Comparison of ENCODE assay signal across 31 cellular contexts in genomic region chr5:41670216-41670615, GRCh38.
"Had no signal": no experiment of that assay in that cellular context is flagged by ENCODE, and none has a peak within 500 bp of the region (broad histone marks: within the 10 kb centered on the region; RNA-seq: fewer than 3 reads in every experiment).

No MANE protein-coding gene starts in this region.

- ATAC-seq: activated CD8-positive, alpha-beta T cell treated with anti-CD3 and anti-CD28 coated beads for 36 hours; activated naive CD4-positive, alpha-beta T cell treated with anti-CD3 and anti-CD28 coated beads, Interleukin-2, amount 50 U/mL, for 72 hours; activated T-cell treated with anti-CD3 and anti-CD28 coated beads, Interleukin-2, amount 50 U/mL, for 4 hours; activated T-cell treated with anti-CD3 and anti-CD28 coated beads, Interleukin-2, amount 50 U/mL, for 72 hours; activated T-helper 17 cell treated with anti-CD3 and anti-CD28 coated beads, Interleukin-2, amount 50 U/mL, for 72 hours; body of pancreas had no signal

- H3K27me3 ChIP-seq: adrenal gland, body of pancreas, brain microvascular endothelial cell, breast epithelium had no signal

- H3K9me3 ChIP-seq: adrenal gland, body of pancreas, breast epithelium had no signal

- H3K27ac ChIP-seq: adrenal gland, body of pancreas, brain microvascular endothelial cell, breast epithelium, VCaP had no signal

- DNase-seq: activated B cell treated with CpG ODN at 0.5 μM for 24 hours; activated CD4-positive, alpha-beta memory T cell treated with anti-CD3 and anti-CD28 coated beads for 36 hours; activated CD4-positive, alpha-beta T cell treated with anti-CD3 and anti-CD28 coated beads for 4 hours; activated CD4-positive, alpha-beta T cell treated with anti-CD3 and anti-CD28 coated beads, Interleukin-2, amount 10 ng/mL, durations not matched to agents 24 days and 14 days; activated CD4-positive, alpha-beta T cell treated with anti-CD3 and anti-CD28 coated beads, Interleukin-2, amount 50 U/mL, for 1 hour; activated CD4-positive, alpha-beta T cell treated with anti-CD3 and anti-CD28 coated beads, Interleukin-2, amount 50 U/mL, for 4 hours; activated CD4-positive, CD25-positive, alpha-beta regulatory T cell treated with anti-CD3 and anti-CD28 coated beads, Interleukin-2, amount 50 U/mL, for 72 hours; activated CD8-positive, alpha-beta memory T cell treated with anti-CD3 and anti-CD28 coated beads, Interleukin-2, amount 50 U/mL, for 4 hours; activated CD8-positive, alpha-beta T cell treated with anti-CD3 and anti-CD28 coated beads for 36 hours; activated effector memory CD4-positive, alpha-beta T cell treated with anti-CD3 and anti-CD28 coated beads, Interleukin-2, amount 50 U/mL, for 16 hours; activated gamma-delta T cell treated with Interleukin-2 at 50 U/mL for 16 hours; activated naive CD4-positive, alpha-beta T cell; activated naive CD4-positive, alpha-beta T cell treated with anti-CD3 and anti-CD28 coated beads for 36 hours; activated naive CD4-positive, alpha-beta T cell treated with anti-CD3 and anti-CD28 coated beads, Interleukin-2, amount 50 U/mL, for 16 hours; activated naive CD8-positive, alpha-beta T cell treated with anti-CD3 and anti-CD28 coated beads for 36 hours; activated T-cell treated with anti-CD3 and anti-CD28 coated beads for 4 hours; activated T-cell treated with anti-CD3 and anti-CD28 coated beads, Interleukin-2, amount 50 U/mL, for 1 hour; activated T-cell treated with anti-CD3 and anti-CD28 coated beads, Interleukin-2, amount 50 U/mL, for 4 hours; activated T-cell treated with anti-CD3 and anti-CD28 coated beads, Interleukin-2, amount 50 U/mL, for 72 hours; adrenal gland; amniotic stem cell; aorta; body of pancreas; brain microvascular endothelial cell; central memory CD4-positive, alpha-beta T cell; T-helper 2 cell; T-helper 9 cell had no signal

- H3K4me1 ChIP-seq: adrenal gland, body of pancreas, breast epithelium had no signal

- H3K36me3 ChIP-seq: adrenal gland, brain microvascular endothelial cell, breast epithelium had no signal

- H3K4me3 ChIP-seq: adrenal gland, body of pancreas, breast epithelium had no signal
